ENCODE assay signal across 1 cellular context in genomic region chr1:201691716-201692115, GRCh38.
TF ChIP-seq lines count a peak whose summit lies in the region.

No MANE protein-coding gene starts in this region.

TF ChIP-seq in IMR-90, 13 proteins besides CTCF, POLR2A, EP300 and RAD21 (continued from another document):
- TF ChIP-seq ELK1 (IDR thresholded peaks at IDR 0.05; ENCODE audit: borderline replicate concordance, low read depth, low read length): no peak
- no peak for TF ChIP-seq FOS (IDR thresholded peaks at IDR 0.05; ENCODE audit: low read depth, low read length)
- TF ChIP-seq CHD1 (IDR thresholded peaks at IDR 0.05; ENCODE audit: low read depth, low read length): no peak
- TF ChIP-seq CEBPB (IDR thresholded peaks at IDR 0.05; ENCODE audit: low read depth, low read length): no peak
- no peak for TF ChIP-seq MXI1 (IDR thresholded peaks at IDR 0.05; ENCODE audit: borderline replicate concordance, low read depth, low read length)
- no peak for TF ChIP-seq NFE2L2 (IDR thresholded peaks at IDR 0.05; ENCODE audit: low read depth, low read length)
